In the genomic region with DNA sequence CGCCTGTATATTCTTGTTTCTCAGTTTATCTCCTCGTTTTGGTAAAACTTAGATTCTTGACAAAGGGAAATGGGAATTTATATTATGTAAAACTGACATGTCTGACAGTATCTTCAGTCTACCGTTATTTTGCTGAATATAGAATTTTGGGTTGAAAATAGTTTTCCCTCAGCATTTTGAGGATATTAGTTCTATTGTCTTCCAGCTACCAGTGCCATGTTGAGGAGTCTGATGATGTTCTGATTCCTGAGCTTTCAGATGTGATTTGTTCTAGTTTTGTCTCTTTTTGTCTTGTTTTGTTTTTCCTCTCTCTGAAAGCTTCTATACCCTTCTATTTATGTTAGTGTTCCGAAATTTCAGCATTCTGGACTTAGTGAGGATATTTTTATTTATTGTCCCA, we compare ENCODE assay signal across 37 cellular contexts.
"Had no signal": no experiment of that assay in that cellular context is flagged by ENCODE, and none has a peak within 500 bp of the region (broad histone marks: within the 10 kb centered on the region; RNA-seq: fewer than 3 reads in every experiment).

No MANE protein-coding gene starts in this region.

- H3K27me3 ChIP-seq: ascending aorta, body of pancreas, brain microvascular endothelial cell, breast epithelium had no signal

- H3K4me1 ChIP-seq: ascending aorta, body of pancreas, breast epithelium had no signal

- H3K27me3 Mint-ChIP-seq: activated naive CD8-positive, alpha-beta T cell had no signal

- FAIRE-seq: colon, TTC549 had no signal

- H3K36me3 Mint-ChIP-seq: activated naive CD8-positive, alpha-beta T cell treated with anti-CD3 and anti-CD28 coated beads, Interleukin-2, amount 10 ng/mL, durations not matched to agents 7 days and 5 days had no signal

- H3K9me3 ChIP-seq: ascending aorta, body of pancreas, breast epithelium had no signal

- H3K27ac Mint-ChIP-seq: activated CD4-positive, alpha-beta memory T cell treated with anti-CD3 and anti-CD28 coated beads, Interleukin-2, amount 10 ng/mL, durations not matched to agents 7 days and 5 days; activated CD4-positive, alpha-beta T cell treated with anti-CD3 and anti-CD28 coated beads for 36 hours; activated CD4-positive, alpha-beta T cell treated with anti-CD3 and anti-CD28 coated beads, Interleukin-2, amount 10 ng/mL, durations not matched to agents 7 days and 5 days; activated CD8-positive, alpha-beta memory T cell treated with anti-CD3 and anti-CD28 coated beads, Interleukin-2, amount 10 ng/mL, durations not matched to agents 7 days and 5 days; activated CD8-positive, alpha-beta T cell treated with anti-CD3 and anti-CD28 coated beads, Interleukin-2, amount 10 ng/mL, durations not matched to agents 7 days and 5 days; activated naive CD8-positive, alpha-beta T cell; activated naive CD8-positive, alpha-beta T cell treated with anti-CD3 and anti-CD28 coated beads, Interleukin-2, amount 10 ng/mL, durations not matched to agents 7 days and 5 days; activated naive CD8-positive, alpha-beta T cell treated with anti-CD3 and anti-CD28 coated beads, Interleukin-2, amount 50 U/mL, for 24 hours; activated T-cell treated with anti-CD3 and anti-CD28 coated beads, Interleukin-2, amount 50 U/mL, for 24 hours; activated T-helper 2 cell treated with anti-CD3 and anti-CD28 coated beads, Interferon-gamma antibody, Interleukin-2, Interleukin-4, amounts not matched to agents 10 μg/mL and 5 μg/mL and 100 μg/mL, durations not matched to agents 14 hours and 24 hours and 36 hours; T-helper 1 cell treated with Interleukin-12 subunit alpha and Interleukin-12 subunit beta and Interleukin-4 antibody, amounts not matched to agents 30 μg/mL and 1 μg/mL, for 36 hours; T-helper 2 cell treated with Interferon-gamma antibody and Interleukin-4, amounts not matched to agents 5 μg/mL and 100 μg/mL, for 36 hours had no signal

- H3K27ac ChIP-seq: ascending aorta, body of pancreas, brain microvascular endothelial cell, breast epithelium, VCaP had no signal

- H3K36me3 ChIP-seq: ascending aorta, brain microvascular endothelial cell, breast epithelium had no signal

- DNase-seq: activated CD4-positive, alpha-beta memory T cell treated with anti-CD3 and anti-CD28 coated beads, Interleukin-2, amount 10 ng/mL, durations not matched to agents 7 days and 5 days; activated CD4-positive, alpha-beta T cell treated with anti-CD3 and anti-CD28 coated beads for 1 hour; activated CD4-positive, alpha-beta T cell treated with anti-CD3 and anti-CD28 coated beads for 36 hours; activated CD4-positive, alpha-beta T cell treated with anti-CD3 and anti-CD28 coated beads for 48 hours; activated CD4-positive, alpha-beta T cell treated with anti-CD3 and anti-CD28 coated beads, Interleukin-2, amount 10 ng/mL, durations not matched to agents 7 days and 5 days; activated CD4-positive, alpha-beta T cell treated with anti-CD3 and anti-CD28 coated beads, Interleukin-2, amount 50 U/mL, for 48 hours; activated CD4-positive, CD25-positive, alpha-beta regulatory T cell; activated CD8-positive, alpha-beta memory T cell treated with anti-CD3 and anti-CD28 coated beads for 24 hours; activated CD8-positive, alpha-beta memory T cell treated with anti-CD3 and anti-CD28 coated beads, Interleukin-2, amount 10 ng/mL, durations not matched to agents 7 days and 5 days; activated CD8-positive, alpha-beta memory T cell treated with anti-CD3 and anti-CD28 coated beads, Interleukin-2, amount 50 U/mL, for 48 hours; activated CD8-positive, alpha-beta T cell treated with anti-CD3 and anti-CD28 coated beads, Interleukin-2, amount 10 ng/mL, durations not matched to agents 7 days and 5 days; activated effector memory CD4-positive, alpha-beta T cell treated with Interleukin-2 at 50 U/mL for 16 hours; activated gamma-delta T cell; activated naive CD4-positive, alpha-beta T cell treated with anti-CD3 and anti-CD28 coated beads, Interleukin-2, amount 50 U/mL, for 16 hours; activated naive CD4-positive, alpha-beta T cell treated with Interleukin-2 at 50 U/mL for 16 hours; activated naive CD8-positive, alpha-beta T cell treated with anti-CD3 and anti-CD28 coated beads, Interleukin-2, amount 10 ng/mL, durations not matched to agents 7 days and 5 days; activated naive CD8-positive, alpha-beta T cell treated with anti-CD3 and anti-CD28 coated beads, Interleukin-2, amount 50 U/mL, for 24 hours; activated T-cell treated with anti-CD3 and anti-CD28 coated beads, Interleukin-2, amount 50 U/mL, for 24 hours; activated T-cell treated with anti-CD3 and anti-CD28 coated beads, Interleukin-2, amount 50 U/mL, for 48 hours; amygdala; anterior cingulate cortex; body of pancreas; brain microvascular endothelial cell; central memory CD4-positive, alpha-beta T cell; T-helper 1 cell; T-helper 2 cell; T-helper 9 cell had no signal

- H3K9me3 Mint-ChIP-seq: activated T-helper 2 cell treated with anti-CD3 and anti-CD28 coated beads, Interferon-gamma antibody, Interleukin-2, Interleukin-4, amounts not matched to agents 10 μg/mL and 5 μg/mL and 100 μg/mL, durations not matched to agents 14 hours and 24 hours and 36 hours; T-helper 1 cell treated with Interleukin-12 subunit alpha and Interleukin-12 subunit beta and Interleukin-4 antibody, amounts not matched to agents 30 μg/mL and 1 μg/mL, for 36 hours; T-helper 2 cell treated with Interferon-gamma antibody and Interleukin-4, amounts not matched to agents 5 μg/mL and 100 μg/mL, for 36 hours had no signal

- H3K4me3 Mint-ChIP-seq: activated CD4-positive, alpha-beta memory T cell treated with anti-CD3 and anti-CD28 coated beads, Interleukin-2, amount 10 ng/mL, durations not matched to agents 7 days and 5 days; activated CD4-positive, alpha-beta T cell treated with anti-CD3 and anti-CD28 coated beads for 36 hours; activated CD4-positive, alpha-beta T cell treated with anti-CD3 and anti-CD28 coated beads, Interleukin-2, amount 10 ng/mL, durations not matched to agents 7 days and 5 days; activated CD8-positive, alpha-beta memory T cell treated with anti-CD3 and anti-CD28 coated beads, Interleukin-2, amount 10 ng/mL, durations not matched to agents 7 days and 5 days; activated CD8-positive, alpha-beta T cell treated with anti-CD3 and anti-CD28 coated beads, Interleukin-2, amount 10 ng/mL, durations not matched to agents 7 days and 5 days; activated naive CD8-positive, alpha-beta T cell; activated naive CD8-positive, alpha-beta T cell treated with anti-CD3 and anti-CD28 coated beads, Interleukin-2, amount 10 ng/mL, durations not matched to agents 7 days and 5 days; activated naive CD8-positive, alpha-beta T cell treated with anti-CD3 and anti-CD28 coated beads, Interleukin-2, amount 50 U/mL, for 24 hours; activated T-cell treated with anti-CD3 and anti-CD28 coated beads, Interleukin-2, amount 50 U/mL, for 24 hours; T-helper 1 cell treated with Interleukin-12 subunit alpha and Interleukin-12 subunit beta and Interleukin-4 antibody, amounts not matched to agents 30 μg/mL and 1 μg/mL, for 36 hours; T-helper 2 cell treated with Interferon-gamma antibody and Interleukin-4, amounts not matched to agents 5 μg/mL and 100 μg/mL, for 36 hours had no signal

- H3K4me1 Mint-ChIP-seq: activated naive CD8-positive, alpha-beta T cell treated with anti-CD3 and anti-CD28 coated beads, Interleukin-2, amount 50 U/mL, for 24 hours had no signal

- ATAC-seq: activated CD4-positive, alpha-beta T cell treated with anti-CD3 and anti-CD28 coated beads for 36 hours; activated CD4-positive, CD25-positive, alpha-beta regulatory T cell treated with anti-CD3 and anti-CD28 coated beads, Interleukin-2, amount 50 U/mL, for 24 hours; activated CD8-positive, alpha-beta memory T cell treated with anti-CD3 and anti-CD28 coated beads, Interleukin-2, amount 10 ng/mL, durations not matched to agents 7 days and 5 days; activated CD8-positive, alpha-beta T cell treated with anti-CD3 and anti-CD28 coated beads, Interleukin-2, amount 10 ng/mL, durations not matched to agents 7 days and 5 days; activated naive CD8-positive, alpha-beta T cell treated with anti-CD3 and anti-CD28 coated beads, Interleukin-2, amount 50 U/mL, for 24 hours; body of pancreas had no signal

- H3K4me3 ChIP-seq: ascending aorta, body of pancreas, breast epithelium had no signal
